In genomic region chr7:69962077-69962855, GRCh38 we compare ENCODE assay signal across 11 cellular contexts.
DNase-seq lines count a peak whose midpoint lies in the region; ATAC-seq and TF ChIP-seq lines count a peak whose summit lies in the region.
"Had no signal": no experiment of that assay in that cellular context is flagged by ENCODE, and none has a peak within 500 bp of the region (broad histone marks: within the 10 kb centered on the region; RNA-seq: fewer than 3 reads in every experiment).

No MANE protein-coding gene starts in this region.

- intact Hi-C loops in activated B cell treated with CpG ODN at 0.5 μM for 24 hours (cut with micrococcal nuclease) = loop anchor here (1.0 to 5.0 kb wide), 2 partner anchors 11 to 45 kb away; no protein-coding TSS in a partner anchor

- no peak for TF ChIP-seq CTCF in activated B cell treated with CpG ODN at 0.5 μM for 24 hours (IDR thresholded peaks at IDR 0.05)
- no peak for TF ChIP-seq CTCF in mesothelial cell of epicardium (IDR thresholded peaks at IDR 0.05; ENCODE audit: unreplicated experiment)

- CTCF ChIA-PET in activated B cell treated with CpG ODN at 0.5 μM for 24 hours (lab: Charles Lee) = interaction anchor here (0.7 kb wide), 1 partner anchor 30 kb away, joined by 3 read pairs; no protein-coding TSS in a partner anchor

- POLR2A ChIA-PET in activated B cell treated with CpG ODN at 0.5 μM for 24 hours (lab: Charles Lee) = interaction anchor here (1.6 kb wide), 1 partner anchor 8 kb away, joined by 8 read pairs; no protein-coding TSS in a partner anchor

- H3K27me3 Mint-ChIP-seq in activated B cell treated with CpG ODN at 0.5 μM for 24 hours (no peaks in the 10 kb centered on the region), mesothelial cell of epicardium (ENCODE audit: low read depth) (no peaks in the 10 kb centered on the region)
- H3K27me3 Mint-ChIP-seq: CD4-positive, CD25-positive, alpha-beta regulatory T cell had no signal

- H3K4me1 Mint-ChIP-seq in activated B cell treated with CpG ODN at 0.5 μM for 24 hours (peaks cover 55% of the 10 kb centered on the region), mesothelial cell of epicardium (peaks cover 48% of the 10 kb centered on the region)

- H3K36me3 Mint-ChIP-seq in activated B cell treated with CpG ODN at 0.5 μM for 24 hours (ENCODE audit: low read depth) = no peaks in the 10 kb centered on the region
- H3K36me3 Mint-ChIP-seq in mesothelial cell of epicardium = no peaks in the 10 kb centered on the region
- H3K36me3 Mint-ChIP-seq: CD4-positive, CD25-positive, alpha-beta regulatory T cell had no signal

- H3K4me3 Mint-ChIP-seq in activated B cell treated with CpG ODN at 0.5 μM for 24 hours (peak overlapping the region; percentile 58), mesothelial cell of epicardium (peak overlapping the region; percentile 1)

- ATAC-seq in HG03097 (IDR thresholded peaks at IDR 0.05; ENCODE audit: low FRiP score, unreplicated experiment) (peak; percentile 23), activated B cell treated with CpG ODN at 0.5 μM for 24 hours (ENCODE audit: low read depth) (no peak), GM21447 (IDR thresholded peaks at IDR 0.05; ENCODE audit: unreplicated experiment) (no peak), GM19455 (IDR thresholded peaks at IDR 0.05; ENCODE audit: unreplicated experiment) (no peak)
- ATAC-seq: gastrocnemius medialis had no signal

- H3K27ac Mint-ChIP-seq in activated B cell treated with CpG ODN at 0.5 μM for 24 hours (peak overlapping the region; percentile 74), mesothelial cell of epicardium (peak overlapping the region; percentile 48)

- H3K9me3 Mint-ChIP-seq in activated B cell treated with CpG ODN at 0.5 μM for 24 hours (no peaks in the 10 kb centered on the region), mesothelial cell of epicardium (no peaks in the 10 kb centered on the region)

- DNase-seq in D341Med (ENCODE audit: low spot score) (peak; percentile 71), activated B cell treated with CpG ODN at 0.5 μM for 24 hours (no peak), mesothelial cell of epicardium (ENCODE audit: low spot score in 2 of 2, unreplicated experiment in 2 of 2) (no peak), T1000 (lab: John Stamatoyannopoulos, UW) (no peak), HT-29 (ENCODE audit: low spot score) (no peak)
- DNase-seq: CD4-positive, CD25-positive, alpha-beta regulatory T cell; tibial artery had no signal
